11 cellular contexts compared by ENCODE assay signal in the genomic region with DNA sequence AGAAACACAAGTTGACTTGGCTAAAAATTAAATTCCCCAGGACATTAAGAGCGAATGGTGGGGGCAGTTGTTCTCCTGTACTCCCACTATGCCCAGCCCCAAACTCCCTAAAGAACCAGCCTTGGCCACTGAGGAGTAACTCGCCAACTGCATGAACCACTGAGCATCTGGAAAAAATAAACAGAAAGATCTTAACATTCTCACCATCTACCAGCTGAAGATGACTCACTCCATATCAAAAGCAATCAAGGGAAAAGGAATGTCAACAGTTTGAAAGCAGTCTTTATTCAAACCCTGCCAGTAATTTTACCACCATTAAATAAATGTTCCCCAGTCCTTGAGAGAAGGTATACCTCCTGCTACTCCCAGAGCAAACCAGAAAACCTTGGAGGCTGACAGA. TPM values are rescaled to one million over a fixed set of nuclear protein-coding genes. Genes with fewer than 3 reads are reported as not detected.
DNase-seq lines count a peak whose midpoint lies in the region; ATAC-seq and TF ChIP-seq lines count a peak whose summit lies in the region.
"Had no signal": no experiment of that assay in that cellular context is flagged by ENCODE, and none has a peak within 500 bp of the region (broad histone marks: within the 10 kb centered on the region; RNA-seq: fewer than 3 reads in every experiment).

No MANE protein-coding gene starts in this region.

- no peaks in the 10 kb centered on the region for H3F3A ChIP-seq in GM23338 (replicated peaks; ENCODE audit: low read depth)

- H3K9me2 ChIP-seq in GM23338 (ENCODE audit: insufficient read depth): no peaks in the 10 kb centered on the region; the same call in 1 of the 2 replicates

- H3K27me3 Mint-ChIP-seq in GM23338 (ENCODE audit: insufficient read depth, low read depth, poor library complexity): no peaks in the 10 kb centered on the region
- H3K27me3 Mint-ChIP-seq: IgD-negative memory B cell had no signal

- no peaks in the 10 kb centered on the region for H3K27me3 ChIP-seq in GM23338 (ENCODE audit: insufficient read depth)
- H3K27me3 ChIP-seq: ascending aorta had no signal

- H3K4me1 ChIP-seq in GM23338 (ENCODE audit: insufficient read depth): peaks cover 14% of the 10 kb centered on the region

- peaks cover 43% of the 10 kb centered on the region for H3K4me1 Mint-ChIP-seq in GM23338
- H3K4me1 Mint-ChIP-seq: IgD-negative memory B cell had no signal

- H3K27ac Mint-ChIP-seq in GM23338: peak overlapping the region; percentile 6; the same call in 1 of the 2 replicates
- H3K27ac Mint-ChIP-seq: IgD-negative memory B cell had no signal

- no peak overlapping the region for H3K4me3 ChIP-seq in GM23338
- H3K4me3 ChIP-seq in fibroblast of mammary gland (ENCODE audit: control insufficient read depth, low read depth, low read length): no peak overlapping the region
- H3K4me3 ChIP-seq: ascending aorta had no signal

- no peak overlapping the region for H3K4me3 Mint-ChIP-seq in GM23338
- H3K4me3 Mint-ChIP-seq: IgD-negative memory B cell had no signal

- no peak overlapping the region for H3K27ac ChIP-seq in GM23338 (ENCODE audit: low read depth)
- H3K27ac ChIP-seq: ascending aorta had no signal

- H3K9me3 Mint-ChIP-seq in GM23338: peaks cover under 1% of the 10 kb centered on the region; the same call in 1 of the 3 replicates
- H3K9me3 Mint-ChIP-seq: IgD-negative memory B cell had no signal

- H2AFZ ChIP-seq in GM23338: no peak overlapping the region

- DNase-seq in GM23338 (ENCODE audit: low spot score): no peak
- peak; percentile 81 for DNase-seq in RPMI7951 (ENCODE audit: low read depth)
- peak; percentile 69 for DNase-seq in fibroblast of mammary gland (ENCODE audit: low read depth)
- DNase-seq in smooth muscle cell of the brain vasculature (ENCODE audit: low read depth, low spot score): peak; percentile 47
- no peak for DNase-seq in GOT3 (lab: John Stamatoyannopoulos, UW)
- DNase-seq in MV-4-11 (lab: John Stamatoyannopoulos, UW): no peak
- DNase-seq: activated CD4-positive, alpha-beta T cell treated with anti-CD3 and anti-CD28 coated beads, Interleukin-2, amount 50 U/mL, for 1 hour; stimulated activated CD4-positive, alpha-beta T cell treated with anti-CD3 and anti-CD28 coated beads, Interleukin-12 subunit alpha, Interleukin-12 subunit beta, amount 100 ng/mL, for 4 hours had no signal

- no peak overlapping the region for H3K4me2 ChIP-seq in GM23338

- H4K20me1 ChIP-seq in GM23338 (replicated peaks; ENCODE audit: insufficient read depth): 0 out of 2 replicates have a peak, but pooled peaks cover 6% of the 10 kb centered on the region

- no peaks in the 10 kb centered on the region; the same call in 1 of the 2 replicates for H3K36me3 ChIP-seq in GM23338 (ENCODE audit: insufficient read depth)
- H3K36me3 ChIP-seq: ascending aorta had no signal

- TF ChIP-seq CTCF in GM23338 (conservative IDR thresholded peaks at IDR 0.05; ENCODE audit: low read depth in 2 of 2): no peak
- TF ChIP-seq CTCF in fibroblast of mammary gland (conservative IDR thresholded peaks at IDR 0.05; ENCODE audit: control insufficient read depth, insufficient read depth, low read depth, low read length): no peak

- ATAC-seq in GM23338 (no peak), GM19397 (IDR thresholded peaks at IDR 0.05; ENCODE audit: unreplicated experiment) (no peak)

- H3K36me3 Mint-ChIP-seq in GM23338 (ENCODE audit: low read depth): peaks cover 19% of the 10 kb centered on the region
- H3K36me3 Mint-ChIP-seq: IgD-negative memory B cell had no signal

- H3K79me2 ChIP-seq in GM23338 (replicated peaks; ENCODE audit: insufficient read depth): peaks cover 17% of the 10 kb centered on the region

TF ChIP-seq in GM23338, 12 proteins besides CTCF, POLR2A, EP300 and RAD21 (continues in another document):
- TF ChIP-seq ETS1 (IDR thresholded peaks at IDR 0.05): no peak
- no peak for TF ChIP-seq JUNB (IDR thresholded peaks at IDR 0.05; ENCODE audit: unreplicated experiment)
- TF ChIP-seq CREB1 (CRISPR knock-in tag; IDR thresholded peaks at IDR 0.05; ENCODE audit: low read depth): no peak
- TF ChIP-seq, protein P1, sequence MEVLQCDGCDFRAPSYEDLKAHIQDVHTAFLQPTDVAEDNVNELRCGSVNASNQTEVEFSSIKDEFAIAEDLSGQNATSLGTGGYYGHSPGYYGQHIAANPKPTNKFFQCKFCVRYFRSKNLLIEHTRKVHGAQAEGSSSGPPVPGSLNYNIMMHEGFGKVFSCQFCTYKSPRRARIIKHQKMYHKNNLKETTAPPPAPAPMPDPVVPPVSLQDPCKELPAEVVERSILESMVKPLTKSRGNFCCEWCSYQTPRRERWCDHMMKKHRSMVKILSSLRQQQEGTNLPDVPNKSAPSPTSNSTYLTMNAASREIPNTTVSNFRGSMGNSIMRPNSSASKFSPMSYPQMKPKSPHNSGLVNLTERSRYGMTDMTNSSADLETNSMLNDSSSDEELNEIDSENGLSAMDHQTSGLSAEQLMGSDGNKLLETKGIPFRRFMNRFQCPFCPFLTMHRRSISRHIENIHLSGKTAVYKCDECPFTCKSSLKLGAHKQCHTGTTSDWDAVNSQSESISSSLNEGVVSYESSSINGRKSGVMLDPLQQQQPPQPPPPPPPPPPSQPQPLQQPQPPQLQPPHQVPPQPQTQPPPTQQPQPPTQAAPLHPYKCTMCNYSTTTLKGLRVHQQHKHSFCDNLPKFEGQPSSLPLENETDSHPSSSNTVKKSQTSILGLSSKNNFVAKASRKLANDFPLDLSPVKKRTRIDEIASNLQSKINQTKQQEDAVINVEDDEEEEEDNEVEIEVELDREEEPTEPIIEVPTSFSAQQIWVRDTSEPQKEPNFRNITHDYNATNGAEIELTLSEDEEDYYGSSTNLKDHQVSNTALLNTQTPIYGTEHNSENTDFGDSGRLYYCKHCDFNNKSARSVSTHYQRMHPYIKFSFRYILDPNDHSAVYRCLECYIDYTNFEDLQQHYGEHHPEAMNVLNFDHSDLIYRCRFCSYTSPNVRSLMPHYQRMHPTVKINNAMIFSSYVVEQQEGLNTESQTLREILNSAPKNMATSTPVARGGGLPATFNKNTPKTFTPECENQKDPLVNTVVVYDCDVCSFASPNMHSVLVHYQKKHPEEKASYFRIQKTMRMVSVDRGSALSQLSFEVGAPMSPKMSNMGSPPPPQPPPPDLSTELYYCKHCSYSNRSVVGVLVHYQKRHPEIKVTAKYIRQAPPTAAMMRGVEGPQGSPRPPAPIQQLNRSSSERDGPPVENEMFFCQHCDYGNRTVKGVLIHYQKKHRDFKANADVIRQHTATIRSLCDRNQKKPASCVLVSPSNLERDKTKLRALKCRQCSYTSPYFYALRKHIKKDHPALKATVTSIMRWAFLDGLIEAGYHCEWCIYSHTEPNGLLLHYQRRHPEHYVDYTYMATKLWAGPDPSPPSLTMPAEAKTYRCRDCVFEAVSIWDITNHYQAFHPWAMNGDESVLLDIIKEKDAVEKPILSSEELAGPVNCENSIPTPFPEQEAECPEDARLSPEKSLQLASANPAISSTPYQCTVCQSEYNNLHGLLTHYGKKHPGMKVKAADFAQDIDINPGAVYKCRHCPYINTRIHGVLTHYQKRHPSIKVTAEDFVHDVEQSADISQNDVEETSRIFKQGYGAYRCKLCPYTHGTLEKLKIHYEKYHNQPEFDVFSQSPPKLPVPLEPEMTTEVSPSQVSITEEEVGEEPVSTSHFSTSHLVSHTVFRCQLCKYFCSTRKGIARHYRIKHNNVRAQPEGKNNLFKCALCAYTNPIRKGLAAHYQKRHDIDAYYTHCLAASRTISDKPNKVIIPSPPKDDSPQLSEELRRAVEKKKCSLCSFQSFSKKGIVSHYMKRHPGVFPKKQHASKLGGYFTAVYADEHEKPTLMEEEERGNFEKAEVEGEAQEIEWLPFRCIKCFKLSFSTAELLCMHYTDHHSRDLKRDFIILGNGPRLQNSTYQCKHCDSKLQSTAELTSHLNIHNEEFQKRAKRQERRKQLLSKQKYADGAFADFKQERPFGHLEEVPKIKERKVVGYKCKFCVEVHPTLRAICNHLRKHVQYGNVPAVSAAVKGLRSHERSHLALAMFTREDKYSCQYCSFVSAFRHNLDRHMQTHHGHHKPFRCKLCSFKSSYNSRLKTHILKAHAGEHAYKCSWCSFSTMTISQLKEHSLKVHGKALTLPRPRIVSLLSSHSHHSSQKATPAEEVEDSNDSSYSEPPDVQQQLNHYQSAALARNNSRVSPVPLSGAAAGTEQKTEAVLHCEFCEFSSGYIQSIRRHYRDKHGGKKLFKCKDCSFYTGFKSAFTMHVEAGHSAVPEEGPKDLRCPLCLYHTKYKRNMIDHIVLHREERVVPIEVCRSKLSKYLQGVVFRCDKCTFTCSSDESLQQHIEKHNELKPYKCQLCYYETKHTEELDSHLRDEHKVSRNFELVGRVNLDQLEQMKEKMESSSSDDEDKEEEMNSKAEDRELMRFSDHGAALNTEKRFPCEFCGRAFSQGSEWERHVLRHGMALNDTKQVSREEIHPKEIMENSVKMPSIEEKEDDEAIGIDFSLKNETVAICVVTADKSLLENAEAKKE (CRISPR knock-in tag; IDR thresholded peaks at IDR 0.05): no peak
- no peak for TF ChIP-seq NANOG (IDR thresholded peaks at IDR 0.05; ENCODE audit: borderline replicate concordance)
- no peak for TF ChIP-seq ZNF331 (CRISPR knock-in tag; IDR thresholded peaks at IDR 0.05; ENCODE audit: low read depth)

RNA-seq across cellular contexts. Expression of gene CTTNBP2, which starts 45.4 kb away (rescaled TPM):
- 22.7 and 26.8 TPM in 2 replicates for total RNA-seq in GM23338 (2014; rRNA removed; shearing (Covaris generic))
- polyA plus RNA-seq in GM23338 (2016; fragmentation: Nextera tagmentation; extraction: Ambion mirVana): 30.7 and 31.7 TPM in 2 replicates
- total RNA-seq in RPMI7951 (2014; rRNA removed; shearing (Covaris generic)): under 0.01 and 0.48 TPM in 2 replicates
- polyA plus RNA-seq: IgD-negative memory B cell had no signal

Comparison
In these comparisons a context has a peak if more than half of its experiments do, and no peak if none do; other contexts are left out.
1. DNase-seq: peak in RPMI7951 (single experiment), fibroblast of mammary gland (single experiment) and smooth muscle cell of the brain vasculature (single experiment); none in GM23338 (single experiment), GOT3 (single experiment) and MV-4-11 (single experiment).
2. RNA of gene CTTNBP2, which starts 45.4 kb away (total RNA-seq): 22.7 to 26.8 TPM in GM23338; under 0.01 to 0.48 TPM in RPMI7951; every median in the first group is over 10 times any median in the second.